Comparison of ENCODE assay signal across 11 cellular contexts in genomic region chr9:99244300-99245260, GRCh38. TPM values are rescaled to one million over a fixed set of nuclear protein-coding genes. Genes with fewer than 3 reads are reported as not detected.
A peak's percentile ranks its signal among the peaks of the same experiment; 100 is the strongest.
DNase-seq lines count a peak whose midpoint lies in the region; ATAC-seq and TF ChIP-seq lines count a peak whose summit lies in the region.
"Had no signal": no experiment of that assay in that cellular context is flagged by ENCODE, and none has a peak within 500 bp of the region (broad histone marks: within the 10 kb centered on the region; RNA-seq: fewer than 3 reads in every experiment).

No MANE protein-coding gene starts in this region.

- H3K9me3 ChIP-seq in effector memory CD4-positive, alpha-beta T cell (ENCODE audit: control insufficient read depth, low read length): no peaks in the 10 kb centered on the region
- H3K9me3 ChIP-seq: A549 had no signal

- CTCF ChIA-PET in activated CD8-positive, alpha-beta T cell treated with anti-CD3 and anti-CD28 coated beads for 36 hours (lab: Charles Lee): interaction anchor here (0.6 to 2.1 kb wide), 4 partner anchors 10 to 403 kb away, joined by 3 to 7 read pairs (median 4); no protein-coding TSS in a partner anchor
- CTCF ChIA-PET in activated CD8-positive, alpha-beta T cell treated with anti-CD3 and anti-CD28 coated beads, Interleukin-2, amount 10 ng/mL, durations not matched to agents 7 days and 5 days (lab: Charles Lee): interaction anchor here (1.1 to 8.7 kb wide), 3 partner anchors 12 to 82 kb away, joined by 3 to 71 read pairs (median 4); no protein-coding TSS in a partner anchor

- intact Hi-C loops in activated CD8-positive, alpha-beta T cell treated with anti-CD3 and anti-CD28 coated beads for 36 hours (cut with micrococcal nuclease): no loop called here

- H3K27ac ChIP-seq in effector memory CD4-positive, alpha-beta T cell (ENCODE audit: insufficient read depth, low read length, poor library complexity, severe bottlenecking): no peak overlapping the region
- H3K27ac ChIP-seq: A549 had no signal

- H3K9me3 Mint-ChIP-seq in activated CD8-positive, alpha-beta T cell treated with anti-CD3 and anti-CD28 coated beads for 36 hours: peaks cover 2% of the 10 kb centered on the region
- H3K9me3 Mint-ChIP-seq in activated CD8-positive, alpha-beta T cell treated with anti-CD3 and anti-CD28 coated beads, Interleukin-2, amount 10 ng/mL, durations not matched to agents 7 days and 5 days (ENCODE audit: insufficient read depth): no peaks in the 10 kb centered on the region
- peaks cover 3% of the 10 kb centered on the region in 2 donors for H3K9me3 Mint-ChIP-seq in stimulated activated naive B cell treated with anti-CD40 and anti-IgM and Interleukin-4, amounts not matched to agents 10 μg/mL and 1 μg/mL and 100 μg/mL, for 72 hours
- H3K9me3 Mint-ChIP-seq: type B pancreatic cell had no signal

- ATAC-seq in activated CD8-positive, alpha-beta T cell treated with anti-CD3 and anti-CD28 coated beads for 36 hours: peak; percentile 42
- no peak for ATAC-seq in activated CD8-positive, alpha-beta T cell treated with anti-CD3 and anti-CD28 coated beads, Interleukin-2, amount 10 ng/mL, durations not matched to agents 7 days and 5 days
- peak; percentile 91 for ATAC-seq in HG02623 (IDR thresholded peaks at IDR 0.05; ENCODE audit: unreplicated experiment)
- ATAC-seq in HG03565 (IDR thresholded peaks at IDR 0.05; ENCODE audit: unreplicated experiment): peak; percentile 95
- peak; percentile 97 to 99 for ATAC-seq in stimulated activated naive B cell treated with anti-CD40 and anti-IgM and Interleukin-4, amounts not matched to agents 10 μg/mL and 1 μg/mL and 100 μg/mL, for 72 hours (replicated peaks)
- ATAC-seq: A549 had no signal

- peak overlapping the region; percentile 40 for H3K27ac Mint-ChIP-seq in activated CD8-positive, alpha-beta T cell treated with anti-CD3 and anti-CD28 coated beads for 36 hours
- H3K27ac Mint-ChIP-seq in activated CD8-positive, alpha-beta T cell treated with anti-CD3 and anti-CD28 coated beads, Interleukin-2, amount 10 ng/mL, durations not matched to agents 7 days and 5 days: no peak overlapping the region
- H3K27ac Mint-ChIP-seq in stimulated activated naive B cell treated with anti-CD40 and anti-IgM and Interleukin-4, amounts not matched to agents 10 μg/mL and 1 μg/mL and 100 μg/mL, for 72 hours: peak overlapping the region; percentile 96
- H3K27ac Mint-ChIP-seq: type B pancreatic cell had no signal

- H3K27me3 Mint-ChIP-seq in activated CD8-positive, alpha-beta T cell treated with anti-CD3 and anti-CD28 coated beads for 36 hours: no peaks in the 10 kb centered on the region
- H3K27me3 Mint-ChIP-seq in activated CD8-positive, alpha-beta T cell treated with anti-CD3 and anti-CD28 coated beads, Interleukin-2, amount 10 ng/mL, durations not matched to agents 7 days and 5 days (ENCODE audit: low read depth): no peaks in the 10 kb centered on the region
- H3K27me3 Mint-ChIP-seq in stimulated activated naive B cell treated with anti-CD40 and anti-IgM and Interleukin-4, amounts not matched to agents 10 μg/mL and 1 μg/mL and 100 μg/mL, for 72 hours: no peaks in the 10 kb centered on the region
- H3K27me3 Mint-ChIP-seq: type B pancreatic cell had no signal

- H3K36me3 ChIP-seq in effector memory CD4-positive, alpha-beta T cell (ENCODE audit: control insufficient read depth, insufficient read depth, low read length): peaks cover 12% of the 10 kb centered on the region

- no peaks in the 10 kb centered on the region for H3K4me1 ChIP-seq in effector memory CD4-positive, alpha-beta T cell (ENCODE audit: control insufficient read depth, insufficient read depth, low read length, poor library complexity, severe bottlenecking)
- H3K4me1 ChIP-seq: A549 had no signal

- no peaks in the 10 kb centered on the region for H3K27me3 ChIP-seq in effector memory CD4-positive, alpha-beta T cell (replicated peaks; ENCODE audit: control insufficient read depth, insufficient read depth, low read length, poor library complexity, severe bottlenecking)

- H3K4me3 ChIP-seq in effector memory CD4-positive, alpha-beta T cell (ENCODE audit: insufficient read depth, low read depth, low read length, poor library complexity, severe bottlenecking): no peak overlapping the region
- H3K4me3 ChIP-seq: A549 had no signal

- peaks cover 8% of the 10 kb centered on the region for H3K36me3 Mint-ChIP-seq in activated CD8-positive, alpha-beta T cell treated with anti-CD3 and anti-CD28 coated beads for 36 hours (ENCODE audit: low read depth)
- peaks cover 3% of the 10 kb centered on the region for H3K36me3 Mint-ChIP-seq in activated CD8-positive, alpha-beta T cell treated with anti-CD3 and anti-CD28 coated beads, Interleukin-2, amount 10 ng/mL, durations not matched to agents 7 days and 5 days (ENCODE audit: low read depth)
- peaks cover 15 to 45% of the 10 kb centered on the region in 2 donors for H3K36me3 Mint-ChIP-seq in stimulated activated naive B cell treated with anti-CD40 and anti-IgM and Interleukin-4, amounts not matched to agents 10 μg/mL and 1 μg/mL and 100 μg/mL, for 72 hours

- no peak overlapping the region for H3K4me3 Mint-ChIP-seq in activated CD8-positive, alpha-beta T cell treated with anti-CD3 and anti-CD28 coated beads for 36 hours
- no peak overlapping the region for H3K4me3 Mint-ChIP-seq in activated CD8-positive, alpha-beta T cell treated with anti-CD3 and anti-CD28 coated beads, Interleukin-2, amount 10 ng/mL, durations not matched to agents 7 days and 5 days
- peak overlapping the region; percentile 52 to 62 for H3K4me3 Mint-ChIP-seq in stimulated activated naive B cell treated with anti-CD40 and anti-IgM and Interleukin-4, amounts not matched to agents 10 μg/mL and 1 μg/mL and 100 μg/mL, for 72 hours
- H3K4me3 Mint-ChIP-seq: type B pancreatic cell had no signal

- POLR2A ChIA-PET in activated CD8-positive, alpha-beta T cell treated with anti-CD3 and anti-CD28 coated beads for 36 hours (lab: Charles Lee): interaction anchor here (1.0 to 1.3 kb wide), 2 partner anchors 12 to 13 kb away, joined by 3 read pairs; no protein-coding TSS in a partner anchor
- POLR2A ChIA-PET in activated CD8-positive, alpha-beta T cell treated with anti-CD3 and anti-CD28 coated beads, Interleukin-2, amount 10 ng/mL, durations not matched to agents 7 days and 5 days (lab: Charles Lee): interaction anchor here (1.2 kb wide), 1 partner anchor 13 kb away, joined by 3 read pairs; no protein-coding TSS in a partner anchor

- peaks cover 16% of the 10 kb centered on the region for H3K4me1 Mint-ChIP-seq in activated CD8-positive, alpha-beta T cell treated with anti-CD3 and anti-CD28 coated beads for 36 hours (ENCODE audit: low read depth)
- peaks cover 14% of the 10 kb centered on the region for H3K4me1 Mint-ChIP-seq in activated CD8-positive, alpha-beta T cell treated with anti-CD3 and anti-CD28 coated beads, Interleukin-2, amount 10 ng/mL, durations not matched to agents 7 days and 5 days (ENCODE audit: low read depth)
- peaks cover 28 to 50% of the 10 kb centered on the region in 2 donors for H3K4me1 Mint-ChIP-seq in stimulated activated naive B cell treated with anti-CD40 and anti-IgM and Interleukin-4, amounts not matched to agents 10 μg/mL and 1 μg/mL and 100 μg/mL, for 72 hours

- no peak for DNase-seq in activated CD8-positive, alpha-beta T cell treated with anti-CD3 and anti-CD28 coated beads for 36 hours
- DNase-seq in activated CD8-positive, alpha-beta T cell treated with anti-CD3 and anti-CD28 coated beads, Interleukin-2, amount 10 ng/mL, durations not matched to agents 7 days and 5 days: no peak
- no peak for DNase-seq in stimulated activated naive B cell treated with anti-CD40 and anti-IgM and Interleukin-4, amounts not matched to agents 10 μg/mL and 1 μg/mL and 100 μg/mL, for 72 hours
- DNase-seq in NCI-H2029 treated with DMSO at 0.1 percent for 48 hours (lab: John Stamatoyannopoulos, UW): no peak
- no peak for DNase-seq in effector memory CD4-positive, alpha-beta T cell
- DNase-seq in stimulated activated CD8-positive, alpha-beta memory T cell treated with anti-CD3 and anti-CD28 coated beads, Interleukin-4, amount 100 ng/mL, for 48 hours: no peak
- DNase-seq: NCI-H1694 had no signal

- no peak for TF ChIP-seq CTCF in activated CD8-positive, alpha-beta T cell treated with anti-CD3 and anti-CD28 coated beads for 36 hours (IDR thresholded peaks at IDR 0.05)

RNA-seq across cellular contexts. Expression of gene SEC61B, which starts 22.5 kb away (rescaled TPM):
- total RNA-seq in activated CD8-positive, alpha-beta T cell treated with anti-CD3 and anti-CD28 coated beads for 36 hours: 100 to 1,000 TPM; 140 to 149 TPM
- total RNA-seq in activated CD8-positive, alpha-beta T cell treated with anti-CD3 and anti-CD28 coated beads, Interleukin-2, amount 10 ng/mL, durations not matched to agents 7 days and 5 days: 100 to 1,000 TPM; 122 to 124 TPM

RNA-seq across cellular contexts. Expression of gene ALG2, which starts 22.8 kb away (rescaled TPM):
- 10 to 100 TPM; 24.1 to 27.0 TPM for total RNA-seq in activated CD8-positive, alpha-beta T cell treated with anti-CD3 and anti-CD28 coated beads for 36 hours
- total RNA-seq in activated CD8-positive, alpha-beta T cell treated with anti-CD3 and anti-CD28 coated beads, Interleukin-2, amount 10 ng/mL, durations not matched to agents 7 days and 5 days: 10 to 100 TPM; 19.9 to 22.0 TPM

Comparison
In these comparisons a context has a peak if more than half of its experiments do, and no peak if none do; other contexts are left out.
1. H3K4me3 Mint-ChIP-seq: peak in stimulated activated naive B cell treated with anti-CD40 and anti-IgM and Interleukin-4, amounts not matched to agents 10 μg/mL and 1 μg/mL and 100 μg/mL, for 72 hours (2 of 2); none in activated CD8-positive, alpha-beta T cell treated with anti-CD3 and anti-CD28 coated beads for 36 hours (single experiment) and activated CD8-positive, alpha-beta T cell treated with anti-CD3 and anti-CD28 coated beads, Interleukin-2, amount 10 ng/mL, durations not matched to agents 7 days and 5 days (single experiment).